ENCODE assay signal across 35 cellular contexts in genomic region chr5:10172242-10172641, GRCh38.
"Had no signal": no experiment of that assay in that cellular context is flagged by ENCODE, and none has a peak within 500 bp of the region (broad histone marks: within the 10 kb centered on the region; RNA-seq: fewer than 3 reads in every experiment).

No MANE protein-coding gene starts in this region.

- ATAC-seq: activated CD8-positive, alpha-beta memory T cell treated with anti-CD3 and anti-CD28 coated beads, Interleukin-2, amount 10 ng/mL, durations not matched to agents 7 days and 5 days; activated naive CD8-positive, alpha-beta T cell treated with anti-CD3 and anti-CD28 coated beads, Interleukin-2, amount 50 U/mL, for 24 hours; Panc1; SK-N-SH treated with all-trans-retinoic acid at 6 μM for 48 hours had no signal

- H3K4me1 Mint-ChIP-seq: activated CD4-positive, alpha-beta memory T cell treated with anti-CD3 and anti-CD28 coated beads, Interleukin-2, amount 10 ng/mL, durations not matched to agents 7 days and 5 days; activated CD8-positive, alpha-beta memory T cell treated with anti-CD3 and anti-CD28 coated beads, Interleukin-2, amount 10 ng/mL, durations not matched to agents 7 days and 5 days; activated naive CD4-positive, alpha-beta T cell treated with anti-CD3 and anti-CD28 coated beads, Interleukin-2, amount 10 ng/mL, durations not matched to agents 7 days and 5 days; activated naive CD8-positive, alpha-beta T cell treated with anti-CD3 and anti-CD28 coated beads, Interleukin-2, amount 50 U/mL, for 24 hours; brain had no signal

- H3K36me3 Mint-ChIP-seq: activated CD8-positive, alpha-beta memory T cell treated with anti-CD3 and anti-CD28 coated beads, Interleukin-2, amount 10 ng/mL, durations not matched to agents 7 days and 5 days; activated naive CD4-positive, alpha-beta T cell treated with anti-CD3 and anti-CD28 coated beads, Interleukin-2, amount 10 ng/mL, durations not matched to agents 7 days and 5 days had no signal

- H3K9me3 Mint-ChIP-seq: activated CD4-positive, alpha-beta memory T cell treated with anti-CD3 and anti-CD28 coated beads, Interleukin-2, amount 10 ng/mL, durations not matched to agents 7 days and 5 days; activated naive CD8-positive, alpha-beta T cell treated with anti-CD3 and anti-CD28 coated beads, Interleukin-2, amount 50 U/mL, for 24 hours; brain had no signal

- H3K27me3 Mint-ChIP-seq: activated CD4-positive, alpha-beta memory T cell treated with anti-CD3 and anti-CD28 coated beads, Interleukin-2, amount 10 ng/mL, durations not matched to agents 7 days and 5 days; activated CD8-positive, alpha-beta memory T cell treated with anti-CD3 and anti-CD28 coated beads, Interleukin-2, amount 10 ng/mL, durations not matched to agents 7 days and 5 days; activated naive CD4-positive, alpha-beta T cell treated with anti-CD3 and anti-CD28 coated beads, Interleukin-2, amount 10 ng/mL, durations not matched to agents 7 days and 5 days; activated naive CD8-positive, alpha-beta T cell; activated naive CD8-positive, alpha-beta T cell treated with anti-CD3 and anti-CD28 coated beads, Interleukin-2, amount 50 U/mL, for 24 hours; brain had no signal

- H3K27ac Mint-ChIP-seq: activated CD4-positive, alpha-beta memory T cell treated with anti-CD3 and anti-CD28 coated beads, Interleukin-2, amount 10 ng/mL, durations not matched to agents 7 days and 5 days; activated CD8-positive, alpha-beta memory T cell treated with anti-CD3 and anti-CD28 coated beads, Interleukin-2, amount 10 ng/mL, durations not matched to agents 7 days and 5 days; activated naive CD4-positive, alpha-beta T cell treated with anti-CD3 and anti-CD28 coated beads, Interleukin-2, amount 10 ng/mL, durations not matched to agents 7 days and 5 days; activated naive CD8-positive, alpha-beta T cell; activated naive CD8-positive, alpha-beta T cell treated with anti-CD3 and anti-CD28 coated beads, Interleukin-2, amount 50 U/mL, for 24 hours; brain had no signal

- H3K4me3 Mint-ChIP-seq: activated CD4-positive, alpha-beta memory T cell treated with anti-CD3 and anti-CD28 coated beads, Interleukin-2, amount 10 ng/mL, durations not matched to agents 7 days and 5 days; activated CD8-positive, alpha-beta memory T cell treated with anti-CD3 and anti-CD28 coated beads, Interleukin-2, amount 10 ng/mL, durations not matched to agents 7 days and 5 days; activated naive CD4-positive, alpha-beta T cell treated with anti-CD3 and anti-CD28 coated beads, Interleukin-2, amount 10 ng/mL, durations not matched to agents 7 days and 5 days; activated naive CD8-positive, alpha-beta T cell; activated naive CD8-positive, alpha-beta T cell treated with anti-CD3 and anti-CD28 coated beads, Interleukin-2, amount 50 U/mL, for 24 hours; brain had no signal

- DNase-seq: activated CD4-positive, alpha-beta memory T cell treated with anti-CD3 and anti-CD28 coated beads, Interleukin-2, amount 10 ng/mL, durations not matched to agents 7 days and 5 days; activated CD4-positive, alpha-beta T cell treated with anti-CD3 and anti-CD28 coated beads for 1 hour; activated CD4-positive, alpha-beta T cell treated with anti-CD3 and anti-CD28 coated beads for 48 hours; activated CD4-positive, CD25-positive, alpha-beta regulatory T cell; activated CD8-positive, alpha-beta memory T cell treated with anti-CD3 and anti-CD28 coated beads for 24 hours; activated CD8-positive, alpha-beta memory T cell treated with anti-CD3 and anti-CD28 coated beads, Interleukin-2, amount 10 ng/mL, durations not matched to agents 7 days and 5 days; activated CD8-positive, alpha-beta memory T cell treated with anti-CD3 and anti-CD28 coated beads, Interleukin-2, amount 50 U/mL, for 48 hours; activated effector memory CD4-positive, alpha-beta T cell treated with Interleukin-2 at 50 U/mL for 16 hours; activated naive CD4-positive, alpha-beta T cell treated with anti-CD3 and anti-CD28 coated beads, Interleukin-2, amount 10 ng/mL, durations not matched to agents 7 days and 5 days; activated naive CD8-positive, alpha-beta T cell treated with anti-CD3 and anti-CD28 coated beads, Interleukin-2, amount 50 U/mL, for 24 hours; activated T-cell treated with anti-CD3 and anti-CD28 coated beads, Interleukin-2, amount 50 U/mL, for 48 hours; anterior cingulate cortex; caudate nucleus; cerebellar nuclear complex; Kasumi-1; KG1; MG63; NCI-H1048; NCI-H1105 treated with DMSO at 0.1 percent for 48 hours; NCI-H1436; NCI-H1694; NCI-H1930; NCI-H2081 treated with DMSO at 0.1 percent for 48 hours; NCI-H226; NCI-H524 treated with DMSO at 0.1 percent for 48 hours; SHP77; SW 1271; T-helper 1 cell; T-helper 2 cell; T-helper 9 cell; WERI-Rb-1 had no signal
